In genomic region chr10:46035923-46036849, GRCh38 we compare ENCODE assay signal across 1 cellular context.
TF ChIP-seq lines count a peak whose summit lies in the region.

No MANE protein-coding gene starts in this region.

TF ChIP-seq in HepG2, 621 proteins besides CTCF, POLR2A, EP300 and RAD21 (continued from another document and continues in another):
- no peak for TF ChIP-seq MNT (IDR thresholded peaks at IDR 0.05)
- TF ChIP-seq ZNF564 (CRISPR knock-in tag; IDR thresholded peaks at IDR 0.05) = peak; percentile 22; the same call in 1 of the 2 replicates
- TF ChIP-seq ZNF879 (CRISPR knock-in tag; IDR thresholded peaks at IDR 0.05) = no peak
- no peak for TF ChIP-seq SYNCRIP (IDR thresholded peaks at IDR 0.05; ENCODE audit: insufficient read depth, low read depth, low read length)
- TF ChIP-seq MEIS2 (CRISPR knock-in tag; IDR thresholded peaks at IDR 0.05) = peak; percentile 80
- TF ChIP-seq CEBPZ (IDR thresholded peaks at IDR 0.05; ENCODE audit: low read length) = no peak
- no peak for TF ChIP-seq SP2 (CRISPR knock-in tag; IDR thresholded peaks at IDR 0.05)
- TF ChIP-seq ATF5 (CRISPR knock-in tag; IDR thresholded peaks at IDR 0.05; ENCODE audit: low read depth) = no peak
- 0 out of 2 replicates have a peak, but pooled peaks have one; percentile 51 for TF ChIP-seq IKZF5 (CRISPR knock-in tag; IDR thresholded peaks at IDR 0.05)
- peak; percentile 84 for TF ChIP-seq FOXA3 (CRISPR knock-in tag; IDR thresholded peaks at IDR 0.05)
- no peak for TF ChIP-seq TOE1 (CRISPR knock-in tag; IDR thresholded peaks at IDR 0.05)
- TF ChIP-seq XRCC5 (optimal IDR thresholded peaks at IDR 0.05; ENCODE audit: low read length) = no peak
- no peak for TF ChIP-seq KAT8 (CRISPR knock-in tag; IDR thresholded peaks at IDR 0.05)
- TF ChIP-seq CREBL2 (CRISPR knock-in tag; IDR thresholded peaks at IDR 0.05; ENCODE audit: borderline replicate concordance) = no peak
- no peak for TF ChIP-seq ZNF558 (CRISPR knock-in tag; IDR thresholded peaks at IDR 0.05; ENCODE audit: borderline replicate concordance)
- no peak for TF ChIP-seq PTBP1 (IDR thresholded peaks at IDR 0.05; ENCODE audit: low read depth, low read length, poor library complexity, severe bottlenecking)
- no peak for TF ChIP-seq DZIP1 (CRISPR knock-in tag; IDR thresholded peaks at IDR 0.05)
- TF ChIP-seq ZNF552 (CRISPR knock-in tag; IDR thresholded peaks at IDR 0.05; ENCODE audit: borderline replicate concordance) = no peak
- no peak for TF ChIP-seq BRF2 (CRISPR knock-in tag; IDR thresholded peaks at IDR 0.05)
- TF ChIP-seq SRF (IDR thresholded peaks at IDR 0.05; ENCODE audit: low read depth, low read length) = 0 out of 2 replicates have a peak, but pooled peaks have one; percentile 14
- peak; percentile 80 for TF ChIP-seq FOXP4 (CRISPR knock-in tag; IDR thresholded peaks at IDR 0.05)
- TF ChIP-seq ZNF773 (CRISPR knock-in tag; IDR thresholded peaks at IDR 0.05; ENCODE audit: borderline replicate concordance) = no peak
- TF ChIP-seq MZF1 (CRISPR knock-in tag; IDR thresholded peaks at IDR 0.05; ENCODE audit: borderline replicate concordance) = no peak
- TF ChIP-seq ZNF710 (CRISPR knock-in tag; IDR thresholded peaks at IDR 0.05; ENCODE audit: borderline replicate concordance) = peak; percentile 97
- TF ChIP-seq REPIN1 (CRISPR knock-in tag; IDR thresholded peaks at IDR 0.05; ENCODE audit: borderline replicate concordance, low read depth) = peak; percentile 25; the same call in 1 of the 2 replicates
- no peak for TF ChIP-seq KLF9 (CRISPR knock-in tag; IDR thresholded peaks at IDR 0.05; ENCODE audit: low read depth)
- TF ChIP-seq FOXC1 (CRISPR knock-in tag; IDR thresholded peaks at IDR 0.05; ENCODE audit: borderline replicate concordance) = 0 out of 2 replicates have a peak, but pooled peaks have one; percentile 54
- no peak for TF ChIP-seq ZNF580 (CRISPR knock-in tag; IDR thresholded peaks at IDR 0.05; ENCODE audit: borderline replicate concordance, low read depth)
- TF ChIP-seq ZNF775 (CRISPR knock-in tag; IDR thresholded peaks at IDR 0.05; ENCODE audit: borderline replicate concordance) = no peak
- TF ChIP-seq MTA3 (CRISPR knock-in tag; IDR thresholded peaks at IDR 0.05) = no peak
- TF ChIP-seq ZBTB44 (CRISPR knock-in tag; IDR thresholded peaks at IDR 0.05) = no peak
- TF ChIP-seq ZNF724P (CRISPR knock-in tag; IDR thresholded peaks at IDR 0.05; ENCODE audit: borderline replicate concordance) = no peak; the same call in 1 of the 2 replicates
- no peak for TF ChIP-seq ZNF615 (CRISPR knock-in tag; IDR thresholded peaks at IDR 0.05; ENCODE audit: borderline replicate concordance)
- no peak for TF ChIP-seq MLXIP (CRISPR knock-in tag; IDR thresholded peaks at IDR 0.05; ENCODE audit: borderline replicate concordance)
- TF ChIP-seq NPAS2 (CRISPR knock-in tag; IDR thresholded peaks at IDR 0.05; ENCODE audit: borderline replicate concordance) = no peak
